ENCODE assay signal across 2 cellular contexts in the genomic region with DNA sequence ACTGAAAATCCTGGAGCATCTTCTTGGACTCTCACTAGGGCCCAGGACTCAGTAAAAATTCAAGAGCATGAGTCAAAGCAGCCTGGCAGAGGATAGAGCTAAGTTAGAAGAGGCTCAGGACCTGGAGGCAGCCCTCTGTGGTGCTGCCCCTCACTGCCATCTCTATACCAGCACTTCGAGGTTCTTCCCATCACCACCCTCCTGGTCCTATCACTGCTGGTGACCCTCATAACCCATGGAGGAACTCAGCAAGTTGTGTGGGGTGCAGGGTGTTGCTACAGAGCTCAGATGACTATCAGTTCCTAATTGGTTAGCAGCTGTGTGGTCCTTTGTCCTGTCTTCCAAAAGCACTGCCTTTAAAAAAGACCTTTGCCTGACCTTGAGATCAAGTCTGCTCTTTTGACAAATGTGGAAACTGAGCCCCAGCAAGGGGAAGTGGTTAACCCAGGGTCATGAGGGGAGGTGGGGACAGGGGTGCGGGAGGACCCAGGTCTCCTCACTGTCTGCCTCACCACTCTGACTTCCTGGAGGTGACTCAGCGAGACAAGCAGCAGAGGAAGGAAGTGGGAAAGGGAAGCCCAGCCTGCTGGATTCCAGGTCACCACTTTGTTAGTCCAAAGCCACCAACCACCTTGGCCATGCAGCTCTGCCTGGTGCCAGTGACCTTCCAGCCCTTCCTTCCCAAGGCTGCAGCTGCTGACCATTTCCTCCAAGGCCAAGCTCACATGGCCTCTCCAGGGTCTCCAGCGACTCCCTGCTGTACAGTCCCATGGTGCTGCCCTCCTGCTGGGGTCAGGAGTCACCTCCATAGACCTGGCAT.
TF ChIP-seq lines count a peak whose summit lies in the region.

No MANE protein-coding gene starts in this region.

TF ChIP-seq in liver, 16 proteins besides CTCF, POLR2A, EP300 and RAD21:
- TF ChIP-seq, protein P1, sequence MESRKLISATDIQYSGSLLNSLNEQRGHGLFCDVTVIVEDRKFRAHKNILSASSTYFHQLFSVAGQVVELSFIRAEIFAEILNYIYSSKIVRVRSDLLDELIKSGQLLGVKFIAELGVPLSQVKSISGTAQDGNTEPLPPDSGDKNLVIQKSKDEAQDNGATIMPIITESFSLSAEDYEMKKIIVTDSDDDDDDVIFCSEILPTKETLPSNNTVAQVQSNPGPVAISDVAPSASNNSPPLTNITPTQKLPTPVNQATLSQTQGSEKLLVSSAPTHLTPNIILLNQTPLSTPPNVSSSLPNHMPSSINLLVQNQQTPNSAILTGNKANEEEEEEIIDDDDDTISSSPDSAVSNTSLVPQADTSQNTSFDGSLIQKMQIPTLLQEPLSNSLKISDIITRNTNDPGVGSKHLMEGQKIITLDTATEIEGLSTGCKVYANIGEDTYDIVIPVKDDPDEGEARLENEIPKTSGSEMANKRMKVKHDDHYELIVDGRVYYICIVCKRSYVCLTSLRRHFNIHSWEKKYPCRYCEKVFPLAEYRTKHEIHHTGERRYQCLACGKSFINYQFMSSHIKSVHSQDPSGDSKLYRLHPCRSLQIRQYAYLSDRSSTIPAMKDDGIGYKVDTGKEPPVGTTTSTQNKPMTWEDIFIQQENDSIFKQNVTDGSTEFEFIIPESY (IDR thresholded peaks at IDR 0.05): no peak
- TF ChIP-seq NR2F2 (IDR thresholded peaks at IDR 0.05): peak; percentile 93
TF ChIP-seq in liver: peak in this region for 1.

TF ChIP-seq in HepG2, 621 proteins besides CTCF, POLR2A, EP300 and RAD21 (continued from another document):
- TF ChIP-seq, protein P2, sequence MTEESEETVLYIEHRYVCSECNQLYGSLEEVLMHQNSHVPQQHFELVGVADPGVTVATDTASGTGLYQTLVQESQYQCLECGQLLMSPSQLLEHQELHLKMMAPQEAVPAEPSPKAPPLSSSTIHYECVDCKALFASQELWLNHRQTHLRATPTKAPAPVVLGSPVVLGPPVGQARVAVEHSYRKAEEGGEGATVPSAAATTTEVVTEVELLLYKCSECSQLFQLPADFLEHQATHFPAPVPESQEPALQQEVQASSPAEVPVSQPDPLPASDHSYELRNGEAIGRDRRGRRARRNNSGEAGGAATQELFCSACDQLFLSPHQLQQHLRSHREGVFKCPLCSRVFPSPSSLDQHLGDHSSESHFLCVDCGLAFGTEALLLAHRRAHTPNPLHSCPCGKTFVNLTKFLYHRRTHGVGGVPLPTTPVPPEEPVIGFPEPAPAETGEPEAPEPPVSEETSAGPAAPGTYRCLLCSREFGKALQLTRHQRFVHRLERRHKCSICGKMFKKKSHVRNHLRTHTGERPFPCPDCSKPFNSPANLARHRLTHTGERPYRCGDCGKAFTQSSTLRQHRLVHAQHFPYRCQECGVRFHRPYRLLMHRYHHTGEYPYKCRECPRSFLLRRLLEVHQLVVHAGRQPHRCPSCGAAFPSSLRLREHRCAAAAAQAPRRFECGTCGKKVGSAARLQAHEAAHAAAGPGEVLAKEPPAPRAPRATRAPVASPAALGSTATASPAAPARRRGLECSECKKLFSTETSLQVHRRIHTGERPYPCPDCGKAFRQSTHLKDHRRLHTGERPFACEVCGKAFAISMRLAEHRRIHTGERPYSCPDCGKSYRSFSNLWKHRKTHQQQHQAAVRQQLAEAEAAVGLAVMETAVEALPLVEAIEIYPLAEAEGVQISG (CRISPR knock-in tag; IDR thresholded peaks at IDR 0.05): no peak
- TF ChIP-seq, protein P3, sequence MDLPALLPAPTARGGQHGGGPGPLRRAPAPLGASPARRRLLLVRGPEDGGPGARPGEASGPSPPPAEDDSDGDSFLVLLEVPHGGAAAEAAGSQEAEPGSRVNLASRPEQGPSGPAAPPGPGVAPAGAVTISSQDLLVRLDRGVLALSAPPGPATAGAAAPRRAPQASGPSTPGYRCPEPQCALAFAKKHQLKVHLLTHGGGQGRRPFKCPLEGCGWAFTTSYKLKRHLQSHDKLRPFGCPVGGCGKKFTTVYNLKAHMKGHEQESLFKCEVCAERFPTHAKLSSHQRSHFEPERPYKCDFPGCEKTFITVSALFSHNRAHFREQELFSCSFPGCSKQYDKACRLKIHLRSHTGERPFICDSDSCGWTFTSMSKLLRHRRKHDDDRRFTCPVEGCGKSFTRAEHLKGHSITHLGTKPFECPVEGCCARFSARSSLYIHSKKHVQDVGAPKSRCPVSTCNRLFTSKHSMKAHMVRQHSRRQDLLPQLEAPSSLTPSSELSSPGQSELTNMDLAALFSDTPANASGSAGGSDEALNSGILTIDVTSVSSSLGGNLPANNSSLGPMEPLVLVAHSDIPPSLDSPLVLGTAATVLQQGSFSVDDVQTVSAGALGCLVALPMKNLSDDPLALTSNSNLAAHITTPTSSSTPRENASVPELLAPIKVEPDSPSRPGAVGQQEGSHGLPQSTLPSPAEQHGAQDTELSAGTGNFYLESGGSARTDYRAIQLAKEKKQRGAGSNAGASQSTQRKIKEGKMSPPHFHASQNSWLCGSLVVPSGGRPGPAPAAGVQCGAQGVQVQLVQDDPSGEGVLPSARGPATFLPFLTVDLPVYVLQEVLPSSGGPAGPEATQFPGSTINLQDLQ (CRISPR knock-in tag; IDR thresholded peaks at IDR 0.05): no peak
- TF ChIP-seq POGZ (CRISPR knock-in tag; IDR thresholded peaks at IDR 0.05): no peak
- TF ChIP-seq SKI (IDR thresholded peaks at IDR 0.05; ENCODE audit: partially characterized antibody): no peak
- no peak for TF ChIP-seq ZNF326 (CRISPR knock-in tag; IDR thresholded peaks at IDR 0.05; ENCODE audit: borderline replicate concordance)
- no peak for TF ChIP-seq KMT2A (CRISPR knock-in tag; IDR thresholded peaks at IDR 0.05)
- no peak for TF ChIP-seq KDM6A (CRISPR knock-in tag; IDR thresholded peaks at IDR 0.05; ENCODE audit: low read depth)
- no peak for TF ChIP-seq ZNF431 (CRISPR knock-in tag; IDR thresholded peaks at IDR 0.05; ENCODE audit: borderline replicate concordance, low read depth)
- TF ChIP-seq ZNF510 (CRISPR knock-in tag; IDR thresholded peaks at IDR 0.05; ENCODE audit: low read depth): no peak
- no peak for TF ChIP-seq ZSCAN29 (CRISPR knock-in tag; conservative IDR thresholded peaks at IDR 0.05)
- no peak for TF ChIP-seq TEAD2 (CRISPR knock-in tag; IDR thresholded peaks at IDR 0.05)
- TF ChIP-seq ASH2L (IDR thresholded peaks at IDR 0.05; ENCODE audit: insufficient read length, low read depth, low read length): no peak
- TF ChIP-seq ZFYVE20 (CRISPR knock-in tag; IDR thresholded peaks at IDR 0.05; ENCODE audit: borderline replicate concordance, low read depth): no peak
- TF ChIP-seq, protein P4, sequence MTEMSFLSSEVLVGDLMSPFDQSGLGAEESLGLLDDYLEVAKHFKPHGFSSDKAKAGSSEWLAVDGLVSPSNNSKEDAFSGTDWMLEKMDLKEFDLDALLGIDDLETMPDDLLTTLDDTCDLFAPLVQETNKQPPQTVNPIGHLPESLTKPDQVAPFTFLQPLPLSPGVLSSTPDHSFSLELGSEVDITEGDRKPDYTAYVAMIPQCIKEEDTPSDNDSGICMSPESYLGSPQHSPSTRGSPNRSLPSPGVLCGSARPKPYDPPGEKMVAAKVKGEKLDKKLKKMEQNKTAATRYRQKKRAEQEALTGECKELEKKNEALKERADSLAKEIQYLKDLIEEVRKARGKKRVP (CRISPR knock-in tag; IDR thresholded peaks at IDR 0.05): no peak
